9 cellular contexts compared by ENCODE assay signal in genomic region chr3:18098960-18099587, GRCh38.
DNase-seq lines count a peak whose midpoint lies in the region; ATAC-seq and TF ChIP-seq lines count a peak whose summit lies in the region.
"Had no signal": no experiment of that assay in that cellular context is flagged by ENCODE, and none has a peak within 500 bp of the region (broad histone marks: within the 10 kb centered on the region; RNA-seq: fewer than 3 reads in every experiment).

No MANE protein-coding gene starts in this region.

- no peak overlapping the region for H3K9ac ChIP-seq in colonic mucosa (ENCODE audit: low read depth in 2 of 2, low read length in 2 of 2)

- H3K4me1 Mint-ChIP-seq in stimulated activated effector memory CD8-positive, alpha-beta T cell treated with anti-CD3 and anti-CD28 coated beads, Interleukin-12 subunit alpha, Interleukin-12 subunit beta, amount 100 ng/mL, for 72 hours, result peaks cover 13% of the 10 kb centered on the region

- peaks cover 4% of the 10 kb centered on the region for H3K9me3 Mint-ChIP-seq in stimulated activated effector memory CD8-positive, alpha-beta T cell treated with anti-CD3 and anti-CD28 coated beads, Interleukin-12 subunit alpha, Interleukin-12 subunit beta, amount 100 ng/mL, for 72 hours

- H3K27me3 ChIP-seq in colonic mucosa, result no peaks in the 10 kb centered on the region

- no peak overlapping the region for H3K27ac Mint-ChIP-seq in stimulated activated effector memory CD8-positive, alpha-beta T cell treated with anti-CD3 and anti-CD28 coated beads, Interleukin-12 subunit alpha, Interleukin-12 subunit beta, amount 100 ng/mL, for 72 hours

- H3K4me3 ChIP-seq in fibroblast of mammary gland (ENCODE audit: control insufficient read depth, low read depth, low read length), result no peak overlapping the region
- H3K4me3 ChIP-seq in colonic mucosa, result no peak overlapping the region

- H3K4me1 ChIP-seq in colonic mucosa, result no peaks in the 10 kb centered on the region

- no peaks in the 10 kb centered on the region for H3K9me3 ChIP-seq in colonic mucosa

- H3K36me3 ChIP-seq in colonic mucosa, result no peaks in the 10 kb centered on the region

- intact Hi-C loops in colonic mucosa (cut with DNase I), result no loop called here

- H3K4me3 Mint-ChIP-seq in stimulated activated effector memory CD8-positive, alpha-beta T cell treated with anti-CD3 and anti-CD28 coated beads, Interleukin-12 subunit alpha, Interleukin-12 subunit beta, amount 100 ng/mL, for 72 hours, result no peak overlapping the region

- ATAC-seq in stimulated activated effector memory CD8-positive, alpha-beta T cell treated with anti-CD3 and anti-CD28 coated beads, Interleukin-12 subunit alpha, Interleukin-12 subunit beta, amount 100 ng/mL, for 72 hours, result peak; percentile 99
- ATAC-seq in GM21737 (IDR thresholded peaks at IDR 0.05; ENCODE audit: unreplicated experiment) (no peak), HG02678 (IDR thresholded peaks at IDR 0.05; ENCODE audit: unreplicated experiment) (no peak)

- DNase-seq in activated CD8-positive, alpha-beta memory T cell treated with anti-CD3 and anti-CD28 coated beads for 48 hours (ENCODE audit: low read depth in 2 of 3, low spot score in 2 of 3), result peak; percentile 5 to 20 (median 19)
- no peak for DNase-seq in activated CD8-positive, alpha-beta memory T cell treated with anti-CD3 and anti-CD28 coated beads, Interleukin-2, amount 50 U/mL, for 4 hours
- DNase-seq in SIG-M5 treated with dmso at 0.1 percent for 504 hours (lab: John Stamatoyannopoulos, UW; ENCODE audit: unreplicated experiment) (peak; percentile 12), fibroblast of mammary gland (ENCODE audit: low read depth) (peak; percentile 95), colonic mucosa (no peak)
- DNase-seq in stimulated activated effector memory CD8-positive, alpha-beta T cell treated with anti-CD3 and anti-CD28 coated beads, Interleukin-12 subunit alpha, Interleukin-12 subunit beta, amount 100 ng/mL, for 72 hours (ENCODE audit: low spot score in 2 of 2), result peak in 1 of 2 donors; percentile 52

- H3K36me3 Mint-ChIP-seq in stimulated activated effector memory CD8-positive, alpha-beta T cell treated with anti-CD3 and anti-CD28 coated beads, Interleukin-12 subunit alpha, Interleukin-12 subunit beta, amount 100 ng/mL, for 72 hours, result no peaks in the 10 kb centered on the region

- TF ChIP-seq CTCF in fibroblast of mammary gland (conservative IDR thresholded peaks at IDR 0.05; ENCODE audit: control insufficient read depth, insufficient read depth, low read depth, low read length) (no peak), colonic mucosa (IDR thresholded peaks at IDR 0.05) (no peak)

- H3K27ac ChIP-seq in colonic mucosa, result no peak overlapping the region
- H3K27ac ChIP-seq: HL-60 had no signal

Comparison
In these comparisons a context has a peak if more than half of its experiments do, and no peak if none do; other contexts are left out.
1. DNase-seq: peak in activated CD8-positive, alpha-beta memory T cell treated with anti-CD3 and anti-CD28 coated beads for 48 hours (3 of 3), SIG-M5 treated with dmso at 0.1 percent for 504 hours (single experiment) and fibroblast of mammary gland (single experiment); none in activated CD8-positive, alpha-beta memory T cell treated with anti-CD3 and anti-CD28 coated beads, Interleukin-2, amount 50 U/mL, for 4 hours (single experiment) and colonic mucosa (single experiment).